14 cellular contexts compared by ENCODE assay signal in the genomic region with DNA sequence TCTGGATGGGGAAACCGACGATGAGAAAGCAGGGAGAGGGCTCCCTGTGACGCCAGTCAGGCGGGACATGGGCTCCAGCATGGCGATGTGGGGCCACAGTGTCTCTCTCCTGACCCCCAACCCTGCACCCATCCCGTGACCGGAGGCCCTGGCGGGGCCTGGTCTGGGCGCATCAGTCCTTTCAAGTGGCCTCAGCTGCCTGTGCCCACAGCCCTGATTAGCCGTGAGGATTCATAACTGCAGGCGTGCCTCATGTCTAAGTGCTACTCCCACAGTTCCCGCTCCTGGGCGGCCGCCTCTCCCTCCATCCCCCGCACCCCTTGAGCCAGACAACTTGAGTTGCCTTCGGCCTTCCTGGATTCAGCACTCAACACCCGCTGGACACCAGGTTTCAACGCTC.
DNase-seq lines count a peak whose midpoint lies in the region; ATAC-seq and TF ChIP-seq lines count a peak whose summit lies in the region.
"Had no signal": no experiment of that assay in that cellular context is flagged by ENCODE, and none has a peak within 500 bp of the region (broad histone marks: within the 10 kb centered on the region; RNA-seq: fewer than 3 reads in every experiment).

No MANE protein-coding gene starts in this region.

- no peaks in the 10 kb centered on the region for H3K36me3 ChIP-seq in testis (ENCODE audit: low read depth, missing control alignments)

- no peaks in the 10 kb centered on the region for H3K27me3 ChIP-seq in testis

- no peaks in the 10 kb centered on the region for H3K4me1 Mint-ChIP-seq in activated naive CD4-positive, alpha-beta T cell treated with anti-CD3 and anti-CD28 coated beads, Interleukin-2, amount 10 ng/mL, durations not matched to agents 7 days and 5 days
- peaks cover 7% of the 10 kb centered on the region for H3K4me1 Mint-ChIP-seq in T-helper 17 cell

- no peaks in the 10 kb centered on the region for H3K9me3 Mint-ChIP-seq in activated naive CD4-positive, alpha-beta T cell treated with anti-CD3 and anti-CD28 coated beads, Interleukin-2, amount 10 ng/mL, durations not matched to agents 7 days and 5 days

- no peaks in the 10 kb centered on the region for H3K9me3 ChIP-seq in T-helper 17 cell (ENCODE audit: control insufficient read depth, low read length, poor library complexity, severe bottlenecking)
- H3K9me3 ChIP-seq in testis, result no peaks in the 10 kb centered on the region

- no peak overlapping the region for H3K4me3 Mint-ChIP-seq in activated naive CD4-positive, alpha-beta T cell treated with anti-CD3 and anti-CD28 coated beads, Interleukin-2, amount 10 ng/mL, durations not matched to agents 7 days and 5 days
- no peak overlapping the region for H3K4me3 Mint-ChIP-seq in T-helper 17 cell

- DNase-seq in activated naive CD4-positive, alpha-beta T cell treated with anti-CD3 and anti-CD28 coated beads, Interleukin-2, amount 10 ng/mL, durations not matched to agents 7 days and 5 days, result no peak
- no peak for DNase-seq in activated naive CD4-positive, alpha-beta T cell treated with anti-CD3 and anti-CD28 coated beads, Interleukin-2, amount 50 U/mL, for 16 hours
- no peak for DNase-seq in T-helper 17 cell
- peak; percentile 68 for DNase-seq in left kidney (ENCODE audit: low read depth, low spot score)
- peak; percentile 72 for DNase-seq in testis
- no peak for DNase-seq in NCI-H2171 treated with DMSO at 0.1 percent for 48 hours (lab: John Stamatoyannopoulos, UW)
- no peak for DNase-seq in HuH-7 (ENCODE audit: low spot score)
- DNase-seq: DMS79, NCI-H1105, NCI-H1694, NCI-H2081 treated with DMSO at 0.1 percent for 48 hours, NCI-H82, SIG-M5 had no signal

- H3K4me1 ChIP-seq in testis, result peaks cover 6% of the 10 kb centered on the region

- CTCF ChIA-PET in activated naive CD4-positive, alpha-beta T cell treated with anti-CD3 and anti-CD28 coated beads, Interleukin-2, amount 10 ng/mL, durations not matched to agents 7 days and 5 days (lab: Charles Lee), result no interaction called here

- peak overlapping the region; percentile 64 for H3K27ac Mint-ChIP-seq in activated naive CD4-positive, alpha-beta T cell treated with anti-CD3 and anti-CD28 coated beads, Interleukin-2, amount 10 ng/mL, durations not matched to agents 7 days and 5 days
- peak overlapping the region; percentile 32 for H3K27ac Mint-ChIP-seq in T-helper 17 cell

- no peak overlapping the region for H3K27ac ChIP-seq in testis

- WGBS in testis, 2 donors, result 79 to 88% methylated on average over 13 to 18 of the region's 18 CpGs

- TF ChIP-seq CTCF in testis (IDR thresholded peaks at IDR 0.05), result no peak

- TF ChIP-seq POLR2A in testis (IDR thresholded peaks at IDR 0.05), result no peak

- no peaks in the 10 kb centered on the region for H3K27me3 Mint-ChIP-seq in activated naive CD4-positive, alpha-beta T cell treated with anti-CD3 and anti-CD28 coated beads, Interleukin-2, amount 10 ng/mL, durations not matched to agents 7 days and 5 days
- H3K27me3 Mint-ChIP-seq in T-helper 17 cell, result no peaks in the 10 kb centered on the region

- peaks cover 5% of the 10 kb centered on the region for H3K36me3 Mint-ChIP-seq in activated naive CD4-positive, alpha-beta T cell treated with anti-CD3 and anti-CD28 coated beads, Interleukin-2, amount 10 ng/mL, durations not matched to agents 7 days and 5 days
- no peaks in the 10 kb centered on the region for H3K36me3 Mint-ChIP-seq in T-helper 17 cell (ENCODE audit: low read depth)

- no peak for ATAC-seq in T-helper 17 cell
- ATAC-seq: K562 had no signal

- intact Hi-C loops in testis (cut with DNase I; ENCODE audit: low total_unique reads), result no loop called here

- no peak overlapping the region for H3K4me3 ChIP-seq in testis
- H3K4me3 ChIP-seq: K562 had no signal

Comparison
In these comparisons a context has a peak if more than half of its experiments do, and no peak if none do; other contexts are left out.
1. DNase-seq: peak in left kidney (single experiment) and testis (single experiment); none in activated naive CD4-positive, alpha-beta T cell treated with anti-CD3 and anti-CD28 coated beads, Interleukin-2, amount 10 ng/mL, durations not matched to agents 7 days and 5 days (single experiment), activated naive CD4-positive, alpha-beta T cell treated with anti-CD3 and anti-CD28 coated beads, Interleukin-2, amount 50 U/mL, for 16 hours (single experiment), T-helper 17 cell (0 of 3), NCI-H2171 treated with DMSO at 0.1 percent for 48 hours (single experiment) and HuH-7 (single experiment).